9 cellular contexts compared by ENCODE assay signal in the genomic region with DNA sequence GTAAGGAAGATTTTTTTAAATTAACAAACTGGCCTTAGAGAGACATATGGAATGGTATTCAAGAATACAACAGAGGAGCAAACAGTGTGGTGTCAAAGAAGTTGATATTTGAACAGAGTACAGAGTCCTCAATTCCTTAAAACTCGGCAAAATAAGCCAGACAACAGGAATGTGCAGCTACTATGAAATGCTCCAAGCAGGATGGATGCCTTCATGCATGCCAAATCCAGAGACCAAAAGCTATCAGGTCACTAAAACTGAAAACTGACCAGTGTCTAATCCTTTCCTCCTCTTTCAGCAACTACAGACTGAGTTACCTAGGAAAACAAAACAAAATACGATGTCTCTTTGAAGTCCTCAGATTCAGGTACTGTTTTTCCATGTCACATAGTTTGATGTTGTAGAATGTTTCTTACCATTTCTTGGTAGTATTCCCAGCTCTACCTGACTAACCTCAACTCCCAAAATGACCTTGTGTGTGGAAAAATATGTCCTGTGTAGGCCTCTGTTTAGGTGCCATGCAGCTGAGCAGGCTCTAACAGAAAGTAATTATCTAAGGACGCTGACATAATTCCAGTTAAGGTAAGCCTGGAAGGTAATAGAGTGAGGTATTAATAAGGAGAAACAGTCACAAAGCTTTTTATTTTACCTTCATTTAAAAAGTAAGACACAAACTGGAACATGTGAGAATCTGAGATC. TPM values are rescaled to one million over a fixed set of nuclear protein-coding genes. Genes with fewer than 3 reads are reported as not detected.
DNase-seq lines count a peak whose midpoint lies in the region; ATAC-seq, FAIRE-seq and TF ChIP-seq lines count a peak whose summit lies in the region.
"Had no signal": no experiment of that assay in that cellular context is flagged by ENCODE, and none has a peak within 500 bp of the region (broad histone marks: within the 10 kb centered on the region; RNA-seq: fewer than 3 reads in every experiment).

No MANE protein-coding gene starts in this region.

- no peak overlapping the region for H3K9ac ChIP-seq in endodermal cell (ENCODE audit: extremely low read depth, low read length, poor library complexity, severe bottlenecking)

- H3K4me1 ChIP-seq in endodermal cell (ENCODE audit: control insufficient read depth, insufficient read depth, low read length) = peaks cover 15% of the 10 kb centered on the region
- peaks cover 12 to 41% (median 35%) of the 10 kb centered on the region in 3 donors for H3K4me1 ChIP-seq in pancreas

- H3K27me3 ChIP-seq in endodermal cell (ENCODE audit: control insufficient read depth, insufficient read depth, low read length, poor library complexity, severe bottlenecking) = no peaks in the 10 kb centered on the region
- no peaks in the 10 kb centered on the region for H3K27me3 ChIP-seq in pancreas

- intact Hi-C loops in pancreas (cut with DNase I) = no loop called here

- peaks cover 2% of the 10 kb centered on the region for H3K36me3 Mint-ChIP-seq in endodermal cell (ENCODE audit: low read depth)

- FAIRE-seq in GM19239 (lab: Jason Lieb, UNC) (peak; percentile 18), pancreas (lab: Jason Lieb, UNC) (no peak)

- 93% methylated on average over 3 of the region's 3 CpGs; no CpG with 5 or more reads in 1 of the 2 experiments for WGBS in endodermal cell (ENCODE audit: insufficient coverage in 1 of 2, insufficient read length in 1 of 2), 2 experiments
- WGBS in pancreas, 2 donors = 15 to 24% methylated on average over 3 of the region's 3 CpGs

- no peaks in the 10 kb centered on the region for H3K9me3 Mint-ChIP-seq in endodermal cell

- peaks cover 53% of the 10 kb centered on the region for H3K4me1 Mint-ChIP-seq in endodermal cell

- H3K36me3 ChIP-seq in endodermal cell (ENCODE audit: control insufficient read depth, insufficient read depth, low read length) = peaks cover 50% of the 10 kb centered on the region
- H3K36me3 ChIP-seq in pancreas = no peaks in the 10 kb centered on the region

- H3K4me3 ChIP-seq in endodermal cell (ENCODE audit: low read length) (no peak overlapping the region), pancreas (no peak overlapping the region)

- H3K27me3 Mint-ChIP-seq in endodermal cell (ENCODE audit: insufficient read depth) = no peaks in the 10 kb centered on the region

- TF ChIP-seq CTCF in endodermal cell (conservative IDR thresholded peaks at IDR 0.05) (no peak), pancreas (IDR thresholded peaks at IDR 0.05) (no peak)

- no peak overlapping the region for H3K4me3 Mint-ChIP-seq in endodermal cell

- peak overlapping the region; percentile 49 for H3K27ac Mint-ChIP-seq in endodermal cell

- no peak for DNase-seq in GM19239 (ENCODE audit: insufficient read length, low spot score)
- DNase-seq in HT-29 (ENCODE audit: low spot score) = peak; percentile 42
- no peak for DNase-seq in endodermal cell
- DNase-seq in pancreas = no peak
- no peak for DNase-seq in NCI-H524 treated with DMSO at 0.1 percent for 48 hours (lab: John Stamatoyannopoulos, UW)
- DNase-seq: mesendoderm had no signal

- no peaks in the 10 kb centered on the region for H3K9me3 ChIP-seq in endodermal cell (ENCODE audit: control insufficient read depth, low read length)
- H3K9me3 ChIP-seq in pancreas = no peaks in the 10 kb centered on the region

- peak; percentile 51 to 79 (median 68) for ATAC-seq in pancreas
- no peak for ATAC-seq in HG03439 (IDR thresholded peaks at IDR 0.05; ENCODE audit: unreplicated experiment)
- ATAC-seq in HG03045 (IDR thresholded peaks at IDR 0.05; ENCODE audit: unreplicated experiment) = no peak
- no peak for ATAC-seq in HG03280 (IDR thresholded peaks at IDR 0.05; ENCODE audit: unreplicated experiment)

- H3K27ac ChIP-seq in endodermal cell (ENCODE audit: low read depth, low read length) (no peak overlapping the region), pancreas (peak overlapping the region in 1 of 4 donors; percentile 3)

RNA-seq across cellular contexts. Expression of gene TBL1XR1, which starts 46.9 kb away (rescaled TPM):
- total RNA-seq in HT-29 (2014; rRNA removed; shearing (Covaris generic)) = 107 and 119 TPM in 2 replicates
- total RNA-seq in endodermal cell (100 to 1,000 TPM; 235 to 273 TPM), pancreas (10 to 100 TPM; 42.2 to 93.0 (median 51.0) TPM)
- 77.3 TPM for polyA plus RNA-seq in endodermal cell (2013, experiment 1 of 2)
- 83.4 TPM for polyA plus RNA-seq in endodermal cell (2013, experiment 2 of 2)
- polyA plus RNA-seq in pancreas = 10 to 100 TPM; 14.1 to 15.2 TPM

Comparison
In these comparisons a context has a peak if more than half of its experiments do, and no peak if none do; other contexts are left out.
1. ATAC-seq: peak in pancreas (4 of 4); none in HG03439 (single experiment), HG03045 (single experiment) and HG03280 (single experiment).